ENCODE assay signal across 8 cellular contexts in genomic region chr12:108563135-108563803, GRCh38. TPM values are rescaled to one million over a fixed set of nuclear protein-coding genes. Genes with fewer than 3 reads are reported as not detected.
DNase-seq lines count a peak whose midpoint lies in the region; ATAC-seq and TF ChIP-seq lines count a peak whose summit lies in the region.

No MANE protein-coding gene starts in this region.

- H3K4me3 Mint-ChIP-seq in central memory CD8-positive, alpha-beta T cell: peak overlapping the region; percentile 99

- H3K36me3 ChIP-seq in kidney epithelial cell (ENCODE audit: control insufficient read depth, insufficient read depth, low read length): peaks cover 1% of the 10 kb centered on the region

- peaks cover 46% of the 10 kb centered on the region for H3K4me1 Mint-ChIP-seq in central memory CD8-positive, alpha-beta T cell

- H3K36me3 Mint-ChIP-seq in central memory CD8-positive, alpha-beta T cell (ENCODE audit: insufficient read depth): peaks cover 54% of the 10 kb centered on the region

- H3K27me3 ChIP-seq in kidney epithelial cell (ENCODE audit: control insufficient read depth, insufficient read depth, low read length): no peaks in the 10 kb centered on the region

- H3K27ac Mint-ChIP-seq in central memory CD8-positive, alpha-beta T cell (ENCODE audit: low read depth): peak overlapping the region; percentile 99

- DNase-seq in NCI-H345 treated with DMSO at 0.1 percent for 48 hours (lab: John Stamatoyannopoulos, UW; ENCODE audit: unreplicated experiment) (peak; percentile 75), kidney epithelial cell (ENCODE audit: low read depth) (peak; percentile 59), cortex of kidney (lab: John Stamatoyannopoulos, UW) (no peak)
- peak; percentile 80 for DNase-seq in activated CD4-positive, CD25-positive, alpha-beta regulatory T cell treated with anti-CD3 and anti-CD28 coated beads, Interleukin-2, amount 50 U/mL, for 16 hours (ENCODE audit: low read depth, low spot score)
- DNase-seq in central memory CD8-positive, alpha-beta T cell (ENCODE audit: low spot score in 2 of 2): peak; percentile 70 to 82
- peak; percentile 94 for DNase-seq in stimulated activated CD4-positive, alpha-beta T cell treated with anti-CD3 and anti-CD28 coated beads, Interleukin-15, amount 100 ng/mL, for 24 hours

- no peaks in the 10 kb centered on the region for H3K9me3 Mint-ChIP-seq in central memory CD8-positive, alpha-beta T cell

- no peaks in the 10 kb centered on the region for H3K27me3 Mint-ChIP-seq in central memory CD8-positive, alpha-beta T cell

- peak; percentile 94 for TF ChIP-seq CTCF in kidney epithelial cell (IDR thresholded peaks at IDR 0.05; ENCODE audit: insufficient read depth, low read length, poor library complexity, severe bottlenecking)

- peak overlapping the region; percentile 74 for H3K4me3 ChIP-seq in kidney epithelial cell (ENCODE audit: low read depth, low read length)

- peak; percentile 37 for ATAC-seq in GM18498 (IDR thresholded peaks at IDR 0.05; ENCODE audit: unreplicated experiment)
- peak; percentile 43 for ATAC-seq in HG03175 (IDR thresholded peaks at IDR 0.05; ENCODE audit: unreplicated experiment)
- ATAC-seq in central memory CD8-positive, alpha-beta T cell (replicated peaks; ENCODE audit: extremely low read depth, poor library complexity, severe bottlenecking): peak; percentile 57

RNA-seq across cellular contexts. Expression of gene ISCU, which starts 0.9 kb away (rescaled TPM):
- total RNA-seq in kidney epithelial cell: 134 and 136 TPM in 2 replicates

RNA-seq across cellular contexts. Expression of gene SART3, which starts 2.3 kb away (rescaled TPM):
- total RNA-seq in kidney epithelial cell: 40.3 and 56.0 TPM in 2 replicates

RNA-seq across cellular contexts. Expression of gene TMEM119, which starts 34.6 kb away (rescaled TPM):
- not detected in 2 replicates for total RNA-seq in kidney epithelial cell

RNA-seq across cellular contexts. Expression of gene FICD, which starts 48.2 kb away (rescaled TPM):
- total RNA-seq in kidney epithelial cell: 6.9 and 8.4 TPM in 2 replicates
